10 cellular contexts compared by ENCODE assay signal in the genomic region with DNA sequence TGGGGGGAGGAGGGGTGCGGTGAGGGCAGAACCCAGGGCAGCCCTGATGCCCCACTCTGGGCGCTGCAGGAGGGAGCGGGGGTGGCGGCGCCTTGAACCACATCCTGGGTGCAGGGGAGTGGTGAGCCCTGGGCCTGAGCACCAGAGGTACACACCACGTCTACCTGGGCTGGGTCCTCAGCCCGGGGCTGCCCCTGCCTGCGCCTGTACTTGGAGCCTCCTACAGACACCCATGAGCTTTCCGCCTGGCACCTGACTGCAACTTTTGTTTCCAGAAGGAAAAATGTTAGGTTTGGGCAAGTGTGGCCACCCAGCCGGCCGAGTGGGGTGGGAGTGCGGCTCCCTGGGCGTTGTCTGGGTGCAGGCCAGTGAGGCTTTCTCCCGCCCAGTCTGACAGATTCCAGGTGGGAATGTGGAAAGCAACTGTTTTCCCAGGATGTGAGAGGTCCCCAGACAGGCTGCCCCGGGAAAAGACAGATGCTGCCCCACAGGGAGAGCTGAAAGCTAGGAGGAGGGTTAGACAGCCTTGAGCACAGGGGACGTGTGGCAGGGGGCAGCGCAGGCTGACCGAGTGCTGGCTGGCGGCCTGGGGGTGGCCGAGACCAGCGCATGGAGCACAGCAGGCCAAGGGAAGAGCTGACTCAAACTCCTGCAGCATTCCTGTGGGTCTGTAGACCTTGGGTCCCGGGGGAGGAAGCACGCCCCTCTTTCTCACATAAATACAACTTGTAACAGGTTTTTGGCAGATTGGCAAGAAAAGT. TPM values are rescaled to one million over a fixed set of nuclear protein-coding genes. Genes with fewer than 3 reads are reported as not detected.
DNase-seq lines count a peak whose midpoint lies in the region; ATAC-seq and TF ChIP-seq lines count a peak whose summit lies in the region.
"Had no signal": no experiment of that assay in that cellular context is flagged by ENCODE, and none has a peak within 500 bp of the region (broad histone marks: within the 10 kb centered on the region; RNA-seq: fewer than 3 reads in every experiment).

No MANE protein-coding gene starts in this region.

- H3K27ac ChIP-seq in BLaER1 (no peak overlapping the region), HEK293 (ENCODE audit: extremely low read depth, low read depth, low read length) (no peak overlapping the region)
- H3K27ac ChIP-seq: neutrophil had no signal

- H3K9me3 ChIP-seq in BLaER1 (no peaks in the 10 kb centered on the region), HEK293 (ENCODE audit: control insufficient read depth, insufficient read depth, low read depth, low read length) (no peaks in the 10 kb centered on the region)
- H3K9me3 ChIP-seq: neutrophil had no signal

- no peaks in the 10 kb centered on the region for H3K9me3 Mint-ChIP-seq in neural crest cell

- H3K27ac Mint-ChIP-seq in neural crest cell (ENCODE audit: unreplicated experiment), result peak overlapping the region; percentile 12

- peaks cover 16% of the 10 kb centered on the region; the same call in 1 of the 2 replicates for H4K20me1 ChIP-seq in BLaER1

- H3K4me3 Mint-ChIP-seq in neural crest cell, result no peak overlapping the region

- ATAC-seq in HG02870 (IDR thresholded peaks at IDR 0.05; ENCODE audit: unreplicated experiment) (no peak), GM21717 (IDR thresholded peaks at IDR 0.05; ENCODE audit: unreplicated experiment) (no peak), GM21367 (IDR thresholded peaks at IDR 0.05; ENCODE audit: unreplicated experiment) (no peak)

- no peaks in the 10 kb centered on the region for H3K36me3 Mint-ChIP-seq in neural crest cell (ENCODE audit: low read depth)

- peaks cover 4% of the 10 kb centered on the region for H3K4me1 Mint-ChIP-seq in neural crest cell

- TF ChIP-seq CTCF in HEK293 (tag by site-specific recombination; IDR thresholded peaks at IDR 0.05), result no peak
- no peak for TF ChIP-seq CTCF in neural crest cell (conservative IDR thresholded peaks at IDR 0.05)

- H3K36me3 ChIP-seq in BLaER1 (peaks cover 12% of the 10 kb centered on the region; the same call in 1 of the 2 replicates), HEK293 (ENCODE audit: control insufficient read depth in 2 of 2, insufficient read depth in 1 of 2, low read length in 2 of 2) (peaks cover 0 to 17% of the 10 kb centered on the region in 2 experiments; a peak in 1 of 3 replicates)
- H3K36me3 ChIP-seq: neutrophil had no signal

- H3K9ac ChIP-seq in BLaER1, result no peak overlapping the region

- no peaks in the 10 kb centered on the region for H3K27me3 Mint-ChIP-seq in neural crest cell (ENCODE audit: low read depth)

- no peaks in the 10 kb centered on the region for H3K27me3 ChIP-seq in BLaER1
- H3K27me3 ChIP-seq: neutrophil had no signal

- H3K4me1 ChIP-seq in BLaER1 (peaks cover 58% of the 10 kb centered on the region), HEK293 (ENCODE audit: control insufficient read depth, insufficient read depth, low read length) (peaks cover 3% of the 10 kb centered on the region)

- DNase-seq in dermis blood vessel endothelial cell (peak; percentile 9), neural crest cell (ENCODE audit: low read depth, low spot score) (no peak), RPMI8226 (no peak)
- DNase-seq: NCI-H510A treated with DMSO at 0.1 percent for 48 hours had no signal

- POLR2A ChIA-PET in HEK293 (lab: Yijun Ruan, JAX), result no interaction called here

- H3K4me2 ChIP-seq in BLaER1, result peak overlapping the region; percentile 21; the same call in 1 of the 2 replicates

- CTCF ChIA-PET in HEK293 (lab: Yijun Ruan, JAX), result interaction anchor here (2.1 kb wide), 1 partner anchor 80 kb away, joined by 7 read pairs; no protein-coding TSS in a partner anchor

- no peak overlapping the region for H3K4me3 ChIP-seq in BLaER1
- H3K4me3 ChIP-seq in HEK293 (ENCODE audit: low read depth, low read length), result no peak overlapping the region

TF ChIP-seq in HEK293, 187 proteins besides CTCF, POLR2A, EP300 and RAD21:
- TF ChIP-seq ZNF211 (tag by site-specific recombination; IDR thresholded peaks at IDR 0.05; ENCODE audit: low read depth) (no peak), ZIC2 (tag by site-specific recombination; IDR thresholded peaks at IDR 0.05) (peak; percentile 27; the same call in 1 of the 2 replicates), ZSCAN23 (tag by site-specific recombination; IDR thresholded peaks at IDR 0.05) (no peak), ZNF18 (tag by site-specific recombination; IDR thresholded peaks at IDR 0.05) (no peak), FEZF1 (tag by site-specific recombination; IDR thresholded peaks at IDR 0.05) (no peak), KLF10 (tag by site-specific recombination; IDR thresholded peaks at IDR 0.05) (peak; percentile 80; the same call in 1 of the 2 replicates), GLIS1 (tag by site-specific recombination; IDR thresholded peaks at IDR 0.05) (peak; percentile 24; the same call in 1 of the 2 replicates), ZXDB (tag by site-specific recombination; IDR thresholded peaks at IDR 0.05) (no peak), ZNF639 (tag by site-specific recombination; IDR thresholded peaks at IDR 0.05) (no peak)
- TF ChIP-seq, protein P1, sequence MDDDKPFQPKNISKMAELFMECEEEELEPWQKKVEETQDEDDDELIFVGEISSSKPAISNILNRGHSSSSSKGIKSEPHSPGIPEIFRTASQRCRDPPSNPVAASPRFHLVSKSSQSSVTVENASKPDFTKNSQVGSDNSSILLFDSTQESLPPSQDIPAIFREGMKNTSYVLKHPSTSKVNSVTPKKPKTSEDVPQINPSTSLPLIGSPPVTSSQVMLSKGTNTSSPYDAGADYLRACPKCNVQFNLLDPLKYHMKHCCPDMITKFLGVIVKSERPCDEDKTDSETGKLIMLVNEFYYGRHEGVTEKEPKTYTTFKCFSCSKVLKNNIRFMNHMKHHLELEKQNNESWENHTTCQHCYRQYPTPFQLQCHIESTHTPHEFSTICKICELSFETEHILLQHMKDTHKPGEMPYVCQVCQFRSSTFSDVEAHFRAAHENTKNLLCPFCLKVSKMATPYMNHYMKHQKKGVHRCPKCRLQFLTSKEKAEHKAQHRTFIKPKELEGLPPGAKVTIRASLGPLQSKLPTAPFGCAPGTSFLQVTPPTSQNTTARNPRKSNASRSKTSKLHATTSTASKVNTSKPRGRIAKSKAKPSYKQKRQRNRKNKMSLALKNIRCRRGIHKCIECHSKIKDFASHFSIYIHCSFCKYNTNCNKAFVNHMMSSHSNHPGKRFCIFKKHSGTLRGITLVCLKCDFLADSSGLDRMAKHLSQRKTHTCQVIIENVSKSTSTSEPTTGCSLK (tag by site-specific recombination; IDR thresholded peaks at IDR 0.05), result no peak
- TF ChIP-seq, protein P2, sequence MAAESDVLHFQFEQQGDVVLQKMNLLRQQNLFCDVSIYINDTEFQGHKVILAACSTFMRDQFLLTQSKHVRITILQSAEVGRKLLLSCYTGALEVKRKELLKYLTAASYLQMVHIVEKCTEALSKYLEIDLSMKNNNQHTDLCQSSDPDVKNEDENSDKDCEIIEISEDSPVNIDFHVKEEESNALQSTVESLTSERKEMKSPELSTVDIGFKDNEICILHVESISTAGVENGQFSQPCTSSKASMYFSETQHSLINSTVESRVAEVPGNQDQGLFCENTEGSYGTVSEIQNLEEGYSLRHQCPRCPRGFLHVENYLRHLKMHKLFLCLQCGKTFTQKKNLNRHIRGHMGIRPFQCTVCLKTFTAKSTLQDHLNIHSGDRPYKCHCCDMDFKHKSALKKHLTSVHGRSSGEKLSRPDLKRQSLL (tag by site-specific recombination; IDR thresholded peaks at IDR 0.05), result no peak
- TF ChIP-seq, protein P3, sequence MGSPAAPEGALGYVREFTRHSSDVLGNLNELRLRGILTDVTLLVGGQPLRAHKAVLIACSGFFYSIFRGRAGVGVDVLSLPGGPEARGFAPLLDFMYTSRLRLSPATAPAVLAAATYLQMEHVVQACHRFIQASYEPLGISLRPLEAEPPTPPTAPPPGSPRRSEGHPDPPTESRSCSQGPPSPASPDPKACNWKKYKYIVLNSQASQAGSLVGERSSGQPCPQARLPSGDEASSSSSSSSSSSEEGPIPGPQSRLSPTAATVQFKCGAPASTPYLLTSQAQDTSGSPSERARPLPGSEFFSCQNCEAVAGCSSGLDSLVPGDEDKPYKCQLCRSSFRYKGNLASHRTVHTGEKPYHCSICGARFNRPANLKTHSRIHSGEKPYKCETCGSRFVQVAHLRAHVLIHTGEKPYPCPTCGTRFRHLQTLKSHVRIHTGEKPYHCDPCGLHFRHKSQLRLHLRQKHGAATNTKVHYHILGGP (tag by site-specific recombination; IDR thresholded peaks at IDR 0.05), result no peak

RNA-seq across cellular contexts. Expression of gene GNB1L, which starts 44.1 kb away (rescaled TPM):
- total RNA-seq in dermis blood vessel endothelial cell, result 7.3 and 12.4 TPM in 2 replicates
- total RNA-seq in neural crest cell, result 12.1 and 13.8 TPM in 2 replicates

RNA-seq across cellular contexts. Expression of gene RTL10, which starts 44.1 kb away (rescaled TPM):
- 28.1 and 30.7 TPM in 2 replicates for total RNA-seq in dermis blood vessel endothelial cell
- total RNA-seq in neural crest cell, result 26.7 and 28.1 TPM in 2 replicates

RNA-seq across cellular contexts. Expression of gene TBX1, which starts 50.0 kb away (rescaled TPM):
- total RNA-seq in dermis blood vessel endothelial cell (69.6 and 73.2 TPM in 2 replicates), neural crest cell (not detected in 2 replicates)

Comparison
In these comparisons a context has a peak if more than half of its experiments do, and no peak if none do; other contexts are left out.
1. RNA of gene TBX1, which starts 50.0 kb away (total RNA-seq): 69.6 to 73.2 TPM in dermis blood vessel endothelial cell; not detected in neural crest cell; every median in the first group is over 10 times any median in the second.